ENCODE assay signal across 25 cellular contexts in the genomic region with DNA sequence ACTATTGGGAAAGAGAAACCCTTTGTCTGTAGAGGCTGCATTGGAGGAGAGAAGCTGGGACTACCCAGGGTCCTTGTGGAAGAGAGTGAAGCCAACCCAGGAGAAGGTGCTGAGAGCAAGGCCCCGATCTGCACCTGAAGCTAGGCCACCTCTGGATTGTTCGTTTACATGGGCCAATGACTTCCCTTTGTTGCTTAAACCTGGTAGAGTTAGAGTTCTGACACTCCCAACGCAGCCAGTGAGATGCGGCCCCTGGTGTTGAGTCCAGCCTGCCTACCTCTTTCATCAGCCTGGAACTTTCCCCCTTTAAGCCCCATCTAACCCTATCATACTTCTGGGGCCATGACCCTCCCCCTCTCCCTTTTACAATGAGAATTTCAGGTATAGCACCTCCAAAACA. TPM values are rescaled to one million over a fixed set of nuclear protein-coding genes. Genes with fewer than 3 reads are reported as not detected.
"Had no signal": no experiment of that assay in that cellular context is flagged by ENCODE, and none has a peak within 500 bp of the region (broad histone marks: within the 10 kb centered on the region; RNA-seq: fewer than 3 reads in every experiment).

No MANE protein-coding gene starts in this region.

- H3K27me3 Mint-ChIP-seq: central memory CD8-positive, alpha-beta T cell; naive thymus-derived CD8-positive, alpha-beta T cell; progenitor cell of endocrine pancreas; T-cell had no signal

- H3K4me1 Mint-ChIP-seq: stimulated activated effector memory CD8-positive, alpha-beta T cell treated with anti-CD3 and anti-CD28 coated beads, Interleukin-12 subunit alpha, Interleukin-12 subunit beta, amount 100 ng/mL, for 72 hours had no signal

- H3K4me3 Mint-ChIP-seq: central memory CD8-positive, alpha-beta T cell; naive thymus-derived CD8-positive, alpha-beta T cell; stimulated activated effector memory CD8-positive, alpha-beta T cell treated with anti-CD3 and anti-CD28 coated beads, Interleukin-12 subunit alpha, Interleukin-12 subunit beta, amount 100 ng/mL, for 72 hours; T-cell; type B pancreatic cell had no signal

- DNase-seq: activated CD4-positive, alpha-beta T cell treated with anti-CD3 and anti-CD28 coated beads, Interleukin-2, amount 50 U/mL, for 1 hour; activated gamma-delta T cell; activated T-cell treated with anti-CD3 and anti-CD28 coated beads, Interleukin-2, amount 50 U/mL, for 1 hour; body of pancreas; effector memory CD4-positive, alpha-beta T cell; heart right ventricle; left colon; naive thymus-derived CD8-positive, alpha-beta T cell; SK-N-SH; stimulated activated CD4-positive, alpha-beta T cell treated with anti-CD3 and anti-CD28 coated beads, Interleukin-12 subunit alpha, Interleukin-12 subunit beta, amount 100 ng/mL, for 4 hours; stimulated activated CD4-positive, alpha-beta T cell treated with anti-CD3 and anti-CD28 coated beads, Interleukin-2, amount 100 ng/mL, for 24 hours; T-cell; T-helper 9 cell had no signal

- H3K27ac Mint-ChIP-seq: naive thymus-derived CD8-positive, alpha-beta T cell; progenitor cell of endocrine pancreas; stimulated activated effector memory CD8-positive, alpha-beta T cell treated with anti-CD3 and anti-CD28 coated beads, Interleukin-12 subunit alpha, Interleukin-12 subunit beta, amount 100 ng/mL, for 72 hours; T-cell; type B pancreatic cell had no signal

- H3K4me3 ChIP-seq: body of pancreas, gastroesophageal sphincter, heart right ventricle had no signal

- H3K36me3 Mint-ChIP-seq: activated naive CD4-positive, alpha-beta T cell treated with anti-CD3 and anti-CD28 coated beads, Interleukin-2, amount 50 U/mL, for 72 hours; naive thymus-derived CD8-positive, alpha-beta T cell; stimulated activated effector memory CD8-positive, alpha-beta T cell treated with anti-CD3 and anti-CD28 coated beads, Interleukin-12 subunit alpha, Interleukin-12 subunit beta, amount 100 ng/mL, for 72 hours; T-cell; type B pancreatic cell had no signal

- H3K9ac ChIP-seq: SK-N-SH had no signal

- ATAC-seq: activated CD4-positive, CD25-positive, alpha-beta regulatory T cell treated with anti-CD3 and anti-CD28 coated beads, Interleukin-2, amount 50 U/mL, for 24 hours; activated naive CD4-positive, alpha-beta T cell treated with anti-CD3 and anti-CD28 coated beads, Interleukin-2, amount 50 U/mL, for 72 hours; body of pancreas; gastroesophageal sphincter; heart right ventricle; left colon; naive thymus-derived CD8-positive, alpha-beta T cell; sciatic nerve; stimulated activated effector memory CD8-positive, alpha-beta T cell treated with anti-CD3 and anti-CD28 coated beads, Interleukin-12 subunit alpha, Interleukin-12 subunit beta, amount 100 ng/mL, for 72 hours; T-cell had no signal

- H3K27ac ChIP-seq: body of pancreas, epithelial cell of prostate, gastroesophageal sphincter, neutrophil had no signal

- H3K27me3 ChIP-seq: body of pancreas, gastroesophageal sphincter, heart right ventricle, neutrophil had no signal

- H3K9me3 Mint-ChIP-seq: activated naive CD4-positive, alpha-beta T cell treated with anti-CD3 and anti-CD28 coated beads, Interleukin-2, amount 50 U/mL, for 72 hours; central memory CD8-positive, alpha-beta T cell; naive thymus-derived CD8-positive, alpha-beta T cell; stimulated activated effector memory CD8-positive, alpha-beta T cell treated with anti-CD3 and anti-CD28 coated beads, Interleukin-12 subunit alpha, Interleukin-12 subunit beta, amount 100 ng/mL, for 72 hours; T-cell; type B pancreatic cell had no signal

- H3K36me3 ChIP-seq: gastroesophageal sphincter, heart right ventricle, neutrophil had no signal

- H3K4me2 ChIP-seq: SK-N-SH had no signal

- H3K9me3 ChIP-seq: body of pancreas, gastroesophageal sphincter, heart right ventricle, neutrophil, SK-N-SH had no signal

RNA-seq across cellular contexts. Expression of a gene that starts 30.8 kb away (rescaled TPM):
- polyA plus RNA-seq: naive thymus-derived CD8-positive, alpha-beta T cell had no signal

RNA-seq across cellular contexts. Expression of a gene that starts 39.7 kb away (rescaled TPM):
- total RNA-seq: activated CD8-positive, alpha-beta memory T cell treated with anti-CD3 and anti-CD28 coated beads for 36 hours; activated naive CD4-positive, alpha-beta T cell treated with anti-CD3 and anti-CD28 coated beads, Interleukin-2, amount 50 U/mL, for 72 hours; naive thymus-derived CD8-positive, alpha-beta T cell; progenitor cell of endocrine pancreas; sciatic nerve; T-cell had no signal
- polyA plus RNA-seq: naive thymus-derived CD8-positive, alpha-beta T cell; SK-N-SH had no signal

RNA-seq across cellular contexts. Expression of a gene that starts 56.9 kb away (rescaled TPM):
- total RNA-seq: activated CD8-positive, alpha-beta memory T cell treated with anti-CD3 and anti-CD28 coated beads for 36 hours; activated naive CD4-positive, alpha-beta T cell treated with anti-CD3 and anti-CD28 coated beads, Interleukin-2, amount 50 U/mL, for 72 hours; body of pancreas; gastroesophageal sphincter; left colon; mucosa of gallbladder; naive thymus-derived CD8-positive, alpha-beta T cell; progenitor cell of endocrine pancreas; T-cell had no signal
- polyA plus RNA-seq: naive thymus-derived CD8-positive, alpha-beta T cell; SK-N-SH had no signal
